In the genomic region with DNA sequence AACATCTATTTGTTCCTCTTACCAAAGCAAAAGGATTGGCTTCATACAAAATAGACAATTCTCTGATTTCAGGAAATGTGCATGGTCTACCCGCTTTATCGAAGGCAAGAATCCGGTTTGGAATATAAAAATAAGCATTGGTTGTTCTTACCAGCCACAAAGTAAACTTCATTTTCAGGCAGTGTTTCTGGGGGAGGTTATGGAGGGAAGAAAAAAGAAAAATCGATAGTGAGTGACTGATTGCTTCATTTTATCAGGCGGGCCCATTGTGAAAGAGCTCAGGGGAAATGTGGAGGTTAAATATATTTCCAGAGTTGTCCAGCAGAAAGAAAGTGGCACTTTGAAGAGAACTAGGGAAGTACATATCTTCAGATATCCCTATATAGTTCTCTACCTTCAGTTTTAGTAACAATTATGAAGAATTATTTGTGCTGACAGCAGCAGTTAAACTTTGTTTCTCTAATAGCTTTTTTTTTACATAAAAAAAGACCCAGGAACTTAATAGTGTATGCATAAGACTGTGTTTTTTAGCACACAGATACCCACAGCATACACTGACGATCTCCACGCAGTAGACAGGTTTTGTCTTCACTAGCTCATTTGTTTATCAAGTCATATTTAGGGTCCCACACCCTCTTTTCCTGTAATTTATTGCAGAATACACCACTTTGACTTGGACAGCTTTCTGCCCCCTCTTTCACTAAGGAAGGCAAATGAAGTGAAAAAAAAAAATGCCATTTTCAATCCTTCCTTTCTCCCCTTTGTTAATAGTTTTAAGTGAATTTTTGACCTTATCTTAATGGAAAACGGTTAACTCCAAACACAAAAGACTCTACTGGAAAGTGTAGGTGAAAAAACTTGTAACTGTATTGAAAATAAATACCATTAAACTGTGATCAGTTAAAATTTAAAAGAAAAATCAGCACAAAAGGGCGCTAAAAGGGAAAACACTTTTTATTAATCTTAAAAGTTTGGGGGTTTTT, we compare ENCODE assay signal across 1 cellular context.
TF ChIP-seq lines count a peak whose summit lies in the region.

No MANE protein-coding gene starts in this region.

TF ChIP-seq in HEK293, 187 proteins besides CTCF, POLR2A, EP300 and RAD21 (continued from another document and continues in another):
- TF ChIP-seq, protein P1, sequence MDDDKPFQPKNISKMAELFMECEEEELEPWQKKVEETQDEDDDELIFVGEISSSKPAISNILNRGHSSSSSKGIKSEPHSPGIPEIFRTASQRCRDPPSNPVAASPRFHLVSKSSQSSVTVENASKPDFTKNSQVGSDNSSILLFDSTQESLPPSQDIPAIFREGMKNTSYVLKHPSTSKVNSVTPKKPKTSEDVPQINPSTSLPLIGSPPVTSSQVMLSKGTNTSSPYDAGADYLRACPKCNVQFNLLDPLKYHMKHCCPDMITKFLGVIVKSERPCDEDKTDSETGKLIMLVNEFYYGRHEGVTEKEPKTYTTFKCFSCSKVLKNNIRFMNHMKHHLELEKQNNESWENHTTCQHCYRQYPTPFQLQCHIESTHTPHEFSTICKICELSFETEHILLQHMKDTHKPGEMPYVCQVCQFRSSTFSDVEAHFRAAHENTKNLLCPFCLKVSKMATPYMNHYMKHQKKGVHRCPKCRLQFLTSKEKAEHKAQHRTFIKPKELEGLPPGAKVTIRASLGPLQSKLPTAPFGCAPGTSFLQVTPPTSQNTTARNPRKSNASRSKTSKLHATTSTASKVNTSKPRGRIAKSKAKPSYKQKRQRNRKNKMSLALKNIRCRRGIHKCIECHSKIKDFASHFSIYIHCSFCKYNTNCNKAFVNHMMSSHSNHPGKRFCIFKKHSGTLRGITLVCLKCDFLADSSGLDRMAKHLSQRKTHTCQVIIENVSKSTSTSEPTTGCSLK (tag by site-specific recombination; IDR thresholded peaks at IDR 0.05): no peak
- no peak for TF ChIP-seq MYNN (tag by site-specific recombination; IDR thresholded peaks at IDR 0.05; ENCODE audit: borderline replicate concordance)
- TF ChIP-seq ZNF677 (tag by site-specific recombination; IDR thresholded peaks at IDR 0.05): no peak
- TF ChIP-seq ZBTB7A (tag by site-specific recombination; IDR thresholded peaks at IDR 0.05; ENCODE audit: low read depth): no peak
- TF ChIP-seq, protein P2, sequence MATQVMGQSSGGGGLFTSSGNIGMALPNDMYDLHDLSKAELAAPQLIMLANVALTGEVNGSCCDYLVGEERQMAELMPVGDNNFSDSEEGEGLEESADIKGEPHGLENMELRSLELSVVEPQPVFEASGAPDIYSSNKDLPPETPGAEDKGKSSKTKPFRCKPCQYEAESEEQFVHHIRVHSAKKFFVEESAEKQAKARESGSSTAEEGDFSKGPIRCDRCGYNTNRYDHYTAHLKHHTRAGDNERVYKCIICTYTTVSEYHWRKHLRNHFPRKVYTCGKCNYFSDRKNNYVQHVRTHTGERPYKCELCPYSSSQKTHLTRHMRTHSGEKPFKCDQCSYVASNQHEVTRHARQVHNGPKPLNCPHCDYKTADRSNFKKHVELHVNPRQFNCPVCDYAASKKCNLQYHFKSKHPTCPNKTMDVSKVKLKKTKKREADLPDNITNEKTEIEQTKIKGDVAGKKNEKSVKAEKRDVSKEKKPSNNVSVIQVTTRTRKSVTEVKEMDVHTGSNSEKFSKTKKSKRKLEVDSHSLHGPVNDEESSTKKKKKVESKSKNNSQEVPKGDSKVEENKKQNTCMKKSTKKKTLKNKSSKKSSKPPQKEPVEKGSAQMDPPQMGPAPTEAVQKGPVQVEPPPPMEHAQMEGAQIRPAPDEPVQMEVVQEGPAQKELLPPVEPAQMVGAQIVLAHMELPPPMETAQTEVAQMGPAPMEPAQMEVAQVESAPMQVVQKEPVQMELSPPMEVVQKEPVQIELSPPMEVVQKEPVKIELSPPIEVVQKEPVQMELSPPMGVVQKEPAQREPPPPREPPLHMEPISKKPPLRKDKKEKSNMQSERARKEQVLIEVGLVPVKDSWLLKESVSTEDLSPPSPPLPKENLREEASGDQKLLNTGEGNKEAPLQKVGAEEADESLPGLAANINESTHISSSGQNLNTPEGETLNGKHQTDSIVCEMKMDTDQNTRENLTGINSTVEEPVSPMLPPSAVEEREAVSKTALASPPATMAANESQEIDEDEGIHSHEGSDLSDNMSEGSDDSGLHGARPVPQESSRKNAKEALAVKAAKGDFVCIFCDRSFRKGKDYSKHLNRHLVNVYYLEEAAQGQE (tag by site-specific recombination; IDR thresholded peaks at IDR 0.05): no peak
- TF ChIP-seq, protein P3, sequence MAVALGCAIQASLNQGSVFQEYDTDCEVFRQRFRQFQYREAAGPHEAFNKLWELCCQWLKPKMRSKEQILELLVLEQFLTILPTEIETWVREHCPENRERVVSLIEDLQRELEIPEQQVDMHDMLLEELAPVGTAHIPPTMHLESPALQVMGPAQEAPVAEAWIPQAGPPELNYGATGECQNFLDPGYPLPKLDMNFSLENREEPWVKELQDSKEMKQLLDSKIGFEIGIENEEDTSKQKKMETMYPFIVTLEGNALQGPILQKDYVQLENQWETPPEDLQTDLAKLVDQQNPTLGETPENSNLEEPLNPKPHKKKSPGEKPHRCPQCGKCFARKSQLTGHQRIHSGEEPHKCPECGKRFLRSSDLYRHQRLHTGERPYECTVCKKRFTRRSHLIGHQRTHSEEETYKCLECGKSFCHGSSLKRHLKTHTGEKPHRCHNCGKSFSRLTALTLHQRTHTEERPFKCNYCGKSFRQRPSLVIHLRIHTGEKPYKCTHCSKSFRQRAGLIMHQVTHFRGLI (tag by site-specific recombination; IDR thresholded peaks at IDR 0.05): no peak
- no peak for TF ChIP-seq KLF16 (tag by site-specific recombination; IDR thresholded peaks at IDR 0.05)
- TF ChIP-seq IKZF3 (tag by site-specific recombination; IDR thresholded peaks at IDR 0.05): no peak
- no peak for TF ChIP-seq ZNF10 (tag by site-specific recombination; IDR thresholded peaks at IDR 0.05)
- TF ChIP-seq, protein P4, sequence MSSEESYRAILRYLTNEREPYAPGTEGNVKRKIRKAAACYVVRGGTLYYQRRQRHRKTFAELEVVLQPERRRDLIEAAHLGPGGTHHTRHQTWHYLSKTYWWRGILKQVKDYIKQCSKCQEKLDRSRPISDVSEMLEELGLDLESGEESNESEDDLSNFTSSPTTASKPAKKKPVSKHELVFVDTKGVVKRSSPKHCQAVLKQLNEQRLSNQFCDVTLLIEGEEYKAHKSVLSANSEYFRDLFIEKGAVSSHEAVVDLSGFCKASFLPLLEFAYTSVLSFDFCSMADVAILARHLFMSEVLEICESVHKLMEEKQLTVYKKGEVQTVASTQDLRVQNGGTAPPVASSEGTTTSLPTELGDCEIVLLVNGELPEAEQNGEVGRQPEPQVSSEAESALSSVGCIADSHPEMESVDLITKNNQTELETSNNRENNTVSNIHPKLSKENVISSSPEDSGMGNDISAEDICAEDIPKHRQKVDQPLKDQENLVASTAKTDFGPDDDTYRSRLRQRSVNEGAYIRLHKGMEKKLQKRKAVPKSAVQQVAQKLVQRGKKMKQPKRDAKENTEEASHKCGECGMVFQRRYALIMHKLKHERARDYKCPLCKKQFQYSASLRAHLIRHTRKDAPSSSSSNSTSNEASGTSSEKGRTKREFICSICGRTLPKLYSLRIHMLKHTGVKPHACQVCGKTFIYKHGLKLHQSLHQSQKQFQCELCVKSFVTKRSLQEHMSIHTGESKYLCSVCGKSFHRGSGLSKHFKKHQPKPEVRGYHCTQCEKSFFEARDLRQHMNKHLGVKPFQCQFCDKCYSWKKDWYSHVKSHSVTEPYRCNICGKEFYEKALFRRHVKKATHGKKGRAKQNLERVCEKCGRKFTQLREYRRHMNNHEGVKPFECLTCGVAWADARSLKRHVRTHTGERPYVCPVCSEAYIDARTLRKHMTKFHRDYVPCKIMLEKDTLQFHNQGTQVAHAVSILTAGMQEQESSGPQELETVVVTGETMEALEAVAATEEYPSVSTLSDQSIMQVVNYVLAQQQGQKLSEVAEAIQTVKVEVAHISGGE (tag by site-specific recombination; conservative IDR thresholded peaks at IDR 0.05; ENCODE audit: low read depth): peak; percentile 35; the same call in 1 of the 2 replicates
- 0 out of 2 replicates have a peak, but pooled peaks have one; percentile 24 for TF ChIP-seq EGR2 (tag by site-specific recombination; IDR thresholded peaks at IDR 0.05; ENCODE audit: low read depth)
- TF ChIP-seq, protein P5, sequence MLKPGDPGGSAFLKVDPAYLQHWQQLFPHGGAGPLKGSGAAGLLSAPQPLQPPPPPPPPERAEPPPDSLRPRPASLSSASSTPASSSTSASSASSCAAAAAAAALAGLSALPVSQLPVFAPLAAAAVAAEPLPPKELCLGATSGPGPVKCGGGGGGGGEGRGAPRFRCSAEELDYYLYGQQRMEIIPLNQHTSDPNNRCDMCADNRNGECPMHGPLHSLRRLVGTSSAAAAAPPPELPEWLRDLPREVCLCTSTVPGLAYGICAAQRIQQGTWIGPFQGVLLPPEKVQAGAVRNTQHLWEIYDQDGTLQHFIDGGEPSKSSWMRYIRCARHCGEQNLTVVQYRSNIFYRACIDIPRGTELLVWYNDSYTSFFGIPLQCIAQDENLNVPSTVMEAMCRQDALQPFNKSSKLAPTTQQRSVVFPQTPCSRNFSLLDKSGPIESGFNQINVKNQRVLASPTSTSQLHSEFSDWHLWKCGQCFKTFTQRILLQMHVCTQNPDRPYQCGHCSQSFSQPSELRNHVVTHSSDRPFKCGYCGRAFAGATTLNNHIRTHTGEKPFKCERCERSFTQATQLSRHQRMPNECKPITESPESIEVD (tag by site-specific recombination; IDR thresholded peaks at IDR 0.05): peak; percentile 59
- TF ChIP-seq, protein P6, sequence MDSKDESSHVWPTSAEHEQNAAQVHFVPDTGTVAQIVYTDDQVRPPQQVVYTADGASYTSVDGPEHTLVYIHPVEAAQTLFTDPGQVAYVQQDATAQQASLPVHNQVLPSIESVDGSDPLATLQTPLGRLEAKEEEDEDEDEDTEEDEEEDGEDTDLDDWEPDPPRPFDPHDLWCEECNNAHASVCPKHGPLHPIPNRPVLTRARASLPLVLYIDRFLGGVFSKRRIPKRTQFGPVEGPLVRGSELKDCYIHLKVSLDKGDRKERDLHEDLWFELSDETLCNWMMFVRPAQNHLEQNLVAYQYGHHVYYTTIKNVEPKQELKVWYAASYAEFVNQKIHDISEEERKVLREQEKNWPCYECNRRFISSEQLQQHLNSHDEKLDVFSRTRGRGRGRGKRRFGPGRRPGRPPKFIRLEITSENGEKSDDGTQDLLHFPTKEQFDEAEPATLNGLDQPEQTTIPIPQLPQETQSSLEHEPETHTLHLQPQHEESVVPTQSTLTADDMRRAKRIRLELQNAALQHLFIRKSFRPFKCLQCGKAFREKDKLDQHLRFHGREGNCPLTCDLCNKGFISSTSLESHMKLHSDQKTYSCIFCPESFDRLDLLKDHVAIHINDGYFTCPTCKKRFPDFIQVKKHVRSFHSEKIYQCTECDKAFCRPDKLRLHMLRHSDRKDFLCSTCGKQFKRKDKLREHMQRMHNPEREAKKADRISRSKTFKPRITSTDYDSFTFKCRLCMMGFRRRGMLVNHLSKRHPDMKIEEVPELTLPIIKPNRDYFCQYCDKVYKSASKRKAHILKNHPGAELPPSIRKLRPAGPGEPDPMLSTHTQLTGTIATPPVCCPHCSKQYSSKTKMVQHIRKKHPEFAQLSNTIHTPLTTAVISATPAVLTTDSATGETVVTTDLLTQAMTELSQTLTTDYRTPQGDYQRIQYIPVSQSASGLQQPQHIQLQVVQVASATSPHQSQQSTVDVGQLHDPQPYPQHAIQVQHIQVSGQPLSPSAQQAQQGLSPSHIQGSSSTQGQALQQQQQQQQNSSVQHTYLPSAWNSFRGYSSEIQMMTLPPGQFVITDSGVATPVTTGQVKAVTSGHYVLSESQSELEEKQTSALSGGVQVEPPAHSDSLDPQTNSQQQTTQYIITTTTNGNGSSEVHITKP (tag by site-specific recombination; IDR thresholded peaks at IDR 0.05): peak; percentile 89
- TF ChIP-seq TRIM28 (IDR thresholded peaks at IDR 0.05; ENCODE audit: borderline replicate concordance, low read length): peak; percentile 67; the same call in 1 of the 2 replicates
- TF ChIP-seq MEIS1 (CRISPR knock-in tag; IDR thresholded peaks at IDR 0.05; ENCODE audit: borderline replicate concordance): no peak
- peak; percentile 91 for TF ChIP-seq PRDM1 (tag by site-specific recombination; IDR thresholded peaks at IDR 0.05)
- TF ChIP-seq ZNF670 (tag by site-specific recombination; IDR thresholded peaks at IDR 0.05; ENCODE audit: low read depth): no peak
- 0 out of 2 replicates have a peak, but pooled peaks have one; percentile 30 for TF ChIP-seq ZFHX2 (tag by site-specific recombination; conservative IDR thresholded peaks at IDR 0.05)
- TF ChIP-seq SP2 (tag by site-specific recombination; IDR thresholded peaks at IDR 0.05): no peak
- no peak for TF ChIP-seq RBAK (tag by site-specific recombination; IDR thresholded peaks at IDR 0.05)
- TF ChIP-seq, protein P7, sequence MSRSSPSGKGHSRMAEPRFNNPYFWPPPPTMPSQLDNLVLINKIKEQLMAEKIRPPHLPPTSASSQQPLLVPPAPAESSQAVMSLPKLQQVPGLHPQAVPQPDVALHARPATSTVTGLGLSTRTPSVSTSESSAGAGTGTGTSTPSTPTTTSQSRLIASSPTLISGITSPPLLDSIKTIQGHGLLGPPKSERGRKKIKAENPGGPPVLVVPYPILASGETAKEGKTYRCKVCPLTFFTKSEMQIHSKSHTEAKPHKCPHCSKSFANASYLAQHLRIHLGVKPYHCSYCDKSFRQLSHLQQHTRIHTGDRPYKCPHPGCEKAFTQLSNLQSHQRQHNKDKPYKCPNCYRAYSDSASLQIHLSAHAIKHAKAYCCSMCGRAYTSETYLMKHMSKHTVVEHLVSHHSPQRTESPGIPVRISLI (tag by site-specific recombination; IDR thresholded peaks at IDR 0.05): peak; percentile 78; the same call in 1 of the 2 replicates
- TF ChIP-seq ZEB2 (tag by site-specific recombination; IDR thresholded peaks at IDR 0.05): peak; percentile 31; the same call in 1 of the 2 replicates
- TF ChIP-seq, protein P8, sequence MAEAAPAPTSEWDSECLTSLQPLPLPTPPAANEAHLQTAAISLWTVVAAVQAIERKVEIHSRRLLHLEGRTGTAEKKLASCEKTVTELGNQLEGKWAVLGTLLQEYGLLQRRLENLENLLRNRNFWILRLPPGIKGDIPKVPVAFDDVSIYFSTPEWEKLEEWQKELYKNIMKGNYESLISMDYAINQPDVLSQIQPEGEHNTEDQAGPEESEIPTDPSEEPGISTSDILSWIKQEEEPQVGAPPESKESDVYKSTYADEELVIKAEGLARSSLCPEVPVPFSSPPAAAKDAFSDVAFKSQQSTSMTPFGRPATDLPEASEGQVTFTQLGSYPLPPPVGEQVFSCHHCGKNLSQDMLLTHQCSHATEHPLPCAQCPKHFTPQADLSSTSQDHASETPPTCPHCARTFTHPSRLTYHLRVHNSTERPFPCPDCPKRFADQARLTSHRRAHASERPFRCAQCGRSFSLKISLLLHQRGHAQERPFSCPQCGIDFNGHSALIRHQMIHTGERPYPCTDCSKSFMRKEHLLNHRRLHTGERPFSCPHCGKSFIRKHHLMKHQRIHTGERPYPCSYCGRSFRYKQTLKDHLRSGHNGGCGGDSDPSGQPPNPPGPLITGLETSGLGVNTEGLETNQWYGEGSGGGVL (tag by site-specific recombination; IDR thresholded peaks at IDR 0.05): 0 out of 2 replicates have a peak, but pooled peaks have one; percentile 37
- 0 out of 2 replicates have a peak, but pooled peaks have one; percentile 39 for TF ChIP-seq SP7 (tag by site-specific recombination; IDR thresholded peaks at IDR 0.05)
- no peak for TF ChIP-seq ZNF433 (tag by site-specific recombination; IDR thresholded peaks at IDR 0.05; ENCODE audit: low read depth)
- TF ChIP-seq, protein P9, sequence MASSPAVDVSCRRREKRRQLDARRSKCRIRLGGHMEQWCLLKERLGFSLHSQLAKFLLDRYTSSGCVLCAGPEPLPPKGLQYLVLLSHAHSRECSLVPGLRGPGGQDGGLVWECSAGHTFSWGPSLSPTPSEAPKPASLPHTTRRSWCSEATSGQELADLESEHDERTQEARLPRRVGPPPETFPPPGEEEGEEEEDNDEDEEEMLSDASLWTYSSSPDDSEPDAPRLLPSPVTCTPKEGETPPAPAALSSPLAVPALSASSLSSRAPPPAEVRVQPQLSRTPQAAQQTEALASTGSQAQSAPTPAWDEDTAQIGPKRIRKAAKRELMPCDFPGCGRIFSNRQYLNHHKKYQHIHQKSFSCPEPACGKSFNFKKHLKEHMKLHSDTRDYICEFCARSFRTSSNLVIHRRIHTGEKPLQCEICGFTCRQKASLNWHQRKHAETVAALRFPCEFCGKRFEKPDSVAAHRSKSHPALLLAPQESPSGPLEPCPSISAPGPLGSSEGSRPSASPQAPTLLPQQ (tag by site-specific recombination; IDR thresholded peaks at IDR 0.05): peak; percentile 35; the same call in 1 of the 2 replicates
